Comparison of ENCODE assay signal across 18 cellular contexts in the genomic region with DNA sequence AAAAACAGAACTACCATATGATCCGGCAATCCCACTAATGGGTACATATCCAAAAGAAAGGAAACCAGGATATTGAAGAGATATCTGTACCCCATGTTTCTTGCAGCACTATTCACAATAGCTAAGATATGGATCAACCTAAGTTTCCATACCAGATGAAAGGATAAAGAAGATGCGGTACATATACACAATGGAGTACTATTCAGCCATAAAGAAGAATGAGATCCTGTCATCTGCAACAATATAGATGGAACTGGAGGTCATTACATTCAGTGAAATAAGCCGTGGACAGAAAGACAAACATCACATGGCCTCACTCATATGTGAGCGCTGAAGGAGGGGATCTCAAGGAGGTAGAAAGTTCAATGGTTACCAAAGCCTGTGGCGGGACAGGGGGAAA. TPM values are rescaled to one million over a fixed set of nuclear protein-coding genes. Genes with fewer than 3 reads are reported as not detected.
DNase-seq lines count a peak whose midpoint lies in the region; ATAC-seq, FAIRE-seq and TF ChIP-seq lines count a peak whose summit lies in the region.
"Had no signal": no experiment of that assay in that cellular context is flagged by ENCODE, and none has a peak within 500 bp of the region (broad histone marks: within the 10 kb centered on the region; RNA-seq: fewer than 3 reads in every experiment).

No MANE protein-coding gene starts in this region.

- dilution Hi-C loops in endothelial cell of umbilical vein (cut with MboI; ENCODE audit: extremely low pct_ligation_motif_present, low sequenced_read_pairs): no loop called here

- DNase-seq in SK-N-SH (no peak), Calu3 (no peak), endothelial cell of umbilical vein (ENCODE audit: low read depth, low spot score) (no peak), gastrocnemius medialis (no peak), GM23338 (ENCODE audit: low spot score) (no peak), A172 (ENCODE audit: low spot score) (no peak)
- DNase-seq: COR-L47, NCI-H1105 treated with DMSO at 0.1 percent for 48 hours, NCI-H1694 treated with DMSO at 0.1 percent for 48 hours, NCI-H2107, NCI-H524 treated with DMSO at 0.1 percent for 48 hours had no signal

- TF ChIP-seq CTCF in SK-N-SH (IDR thresholded peaks at IDR 0.05) (no peak), Calu3 (IDR thresholded peaks at IDR 0.05; ENCODE audit: unreplicated experiment) (no peak), endothelial cell of umbilical vein (IDR thresholded peaks at IDR 0.05; ENCODE audit: extremely low read depth in 1 of 2, insufficient read depth in 1 of 2, low read depth in 1 of 2, low read length in 2 of 2) (no peak), gastrocnemius medialis (IDR thresholded peaks at IDR 0.05 in 4 of 5, conservative IDR thresholded peaks at IDR 0.05 in 1 of 5) (no peak), GM23338 (conservative IDR thresholded peaks at IDR 0.05; ENCODE audit: low read depth in 2 of 2) (no peak)

- H3K9me3 ChIP-seq in SK-N-SH: 0 out of 2 replicates have a peak, but pooled peaks cover 4% of the 10 kb centered on the region
- no peaks in the 10 kb centered on the region for H3K9me3 ChIP-seq in endothelial cell of umbilical vein (replicated peaks; ENCODE audit: control insufficient read depth, insufficient read depth, low read length)
- no peaks in the 10 kb centered on the region for H3K9me3 ChIP-seq in gastrocnemius medialis

- no peaks in the 10 kb centered on the region for H3K9me1 ChIP-seq in endothelial cell of umbilical vein (replicated peaks; ENCODE audit: control insufficient read depth, extremely low read depth, insufficient read depth, low read length)

- no TSS peak for BruUV-seq in Calu3 (replicated peaks; lab: Mats Ljungman, UMichigan)
- TSS peak; percentile 4 for BruUV-seq in endothelial cell of umbilical vein (replicated peaks; lab: Mats Ljungman, UMichigan)

- TF ChIP-seq POLR2A in endothelial cell of umbilical vein (IDR thresholded peaks at IDR 0.05; ENCODE audit: low read depth, low read length) (no peak), gastrocnemius medialis (IDR thresholded peaks at IDR 0.05) (no peak)

- no peak for TF ChIP-seq EP300 in SK-N-SH (IDR thresholded peaks at IDR 0.05; ENCODE audit: borderline replicate concordance in 1 of 2, low read depth in 1 of 2, low read length in 1 of 2)

- no peak overlapping the region for H3K9ac ChIP-seq in SK-N-SH
- no peak overlapping the region for H3K9ac ChIP-seq in endothelial cell of umbilical vein (replicated peaks; ENCODE audit: extremely low read depth, insufficient read depth, low read length)
- H3K9ac ChIP-seq: BLaER1 had no signal

- in situ Hi-C loops in gastrocnemius medialis (cut with MboI; ENCODE audit: low sequenced_read_pairs in 4 of 4): loop anchor here in 1 of 4 donors (10.0 kb wide), 1 partner anchor 106 kb away; no protein-coding TSS in a partner anchor

- POLR2A ChIA-PET in SK-N-SH (lab: Yijun Ruan, JAX): no interaction called here
- POLR2A ChIA-PET in endothelial cell of umbilical vein (lab: Charles Lee): no interaction called here

- CTCF ChIA-PET in SK-N-SH (lab: Yijun Ruan, JAX): interaction anchor here (0.7 to 1.3 kb wide), 2 partner anchors 16 to 475 kb away, joined by 3 read pairs; no protein-coding TSS in a partner anchor
- CTCF ChIA-PET in Calu3 (lab: Charles Lee): no interaction called here
- CTCF ChIA-PET in endothelial cell of umbilical vein (lab: Charles Lee): no interaction called here

- H3K27ac Mint-ChIP-seq in Calu3 (ENCODE audit: unreplicated experiment) (peak overlapping the region; percentile 40), GM23338 (no peak overlapping the region)

- H3F3A ChIP-seq in SK-N-SH (replicated peaks; ENCODE audit: insufficient read depth) (no peaks in the 10 kb centered on the region), GM23338 (replicated peaks; ENCODE audit: low read depth) (no peaks in the 10 kb centered on the region)

- 92% methylated on average over 4 of the region's 5 CpGs for WGBS in SK-N-SH (ENCODE audit: low lambda C conversion rate)

- H3K9me2 ChIP-seq in SK-N-SH (no peaks in the 10 kb centered on the region), GM23338 (ENCODE audit: insufficient read depth) (no peaks in the 10 kb centered on the region)

- TF ChIP-seq RAD21 in SK-N-SH (IDR thresholded peaks at IDR 0.05; ENCODE audit: low read length): no peak

- peaks cover 0 to 5% of the 10 kb centered on the region in 2 experiments for H3K36me3 ChIP-seq in SK-N-SH (replicated peaks in 1 of 2; ENCODE audit: control insufficient read depth in 1 of 2, insufficient read depth in 2 of 2, low read length in 1 of 2)
- H3K36me3 ChIP-seq in endothelial cell of umbilical vein (ENCODE audit: control insufficient read depth in 2 of 2, extremely low read depth in 1 of 2, insufficient read depth in 2 of 2, low read length in 2 of 2): no peaks in the 10 kb centered on the region
- no peaks in the 10 kb centered on the region for H3K36me3 ChIP-seq in gastrocnemius medialis
- H3K36me3 ChIP-seq in GM23338 (ENCODE audit: insufficient read depth): no peaks in the 10 kb centered on the region
- H3K36me3 ChIP-seq: BLaER1, HAP-1, Peyer's patch had no signal

- peaks cover 28% of the 10 kb centered on the region for H3K36me3 Mint-ChIP-seq in Calu3 (ENCODE audit: insufficient read depth, unreplicated experiment)
- H3K36me3 Mint-ChIP-seq in GM23338 (ENCODE audit: low read depth): peaks cover 22% of the 10 kb centered on the region

- no peak overlapping the region for H3K27ac ChIP-seq in SK-N-SH (ENCODE audit: low read depth in 2 of 2, low read length in 1 of 2)
- no peak overlapping the region for H3K27ac ChIP-seq in endothelial cell of umbilical vein (ENCODE audit: insufficient read depth, low read depth, low read length)
- H3K27ac ChIP-seq in gastrocnemius medialis: peak overlapping the region; percentile 94 to 97 (median 96)
- no peak overlapping the region for H3K27ac ChIP-seq in GM23338 (ENCODE audit: low read depth)
- H3K27ac ChIP-seq: 22Rv1, BLaER1 had no signal

- H3K4me2 ChIP-seq in SK-N-SH (no peak overlapping the region), endothelial cell of umbilical vein (ENCODE audit: insufficient read depth, low read length) (no peak overlapping the region), GM23338 (no peak overlapping the region)
- H3K4me2 ChIP-seq: BLaER1 had no signal

- no peak for FAIRE-seq in endothelial cell of umbilical vein (lab: Jason Lieb, UNC)

- peaks cover 7% of the 10 kb centered on the region; the same call in 1 of the 2 replicates for H3K79me2 ChIP-seq in SK-N-SH (ENCODE audit: insufficient read depth)
- H3K79me2 ChIP-seq in endothelial cell of umbilical vein (ENCODE audit: control insufficient read depth, insufficient read depth, low read length): peaks cover 2% of the 10 kb centered on the region
- 0 out of 2 replicates have a peak, but pooled peaks cover 3% of the 10 kb centered on the region for H3K79me2 ChIP-seq in GM23338 (replicated peaks; ENCODE audit: insufficient read depth)

- H2AFZ ChIP-seq in SK-N-SH (ENCODE audit: low read depth) (no peak overlapping the region), endothelial cell of umbilical vein (ENCODE audit: low read depth, low read length) (no peak overlapping the region), GM23338 (no peak overlapping the region)

- H3K4me1 ChIP-seq in SK-N-SH (ENCODE audit: control insufficient read depth in 1 of 2, insufficient read depth in 2 of 2, low read depth in 1 of 2, low read length in 1 of 2) (peaks cover 0 to 15% of the 10 kb centered on the region in 2 experiments; a peak in 2 of 4 replicates), endothelial cell of umbilical vein (ENCODE audit: control insufficient read depth, extremely low read depth, insufficient read depth, low read length) (peaks cover 5% of the 10 kb centered on the region), gastrocnemius medialis (peaks cover 27 to 31% of the 10 kb centered on the region in 2 donors), GM23338 (ENCODE audit: insufficient read depth) (0 out of 2 replicates have a peak, but pooled peaks cover 5% of the 10 kb centered on the region)

- intact Hi-C loops in Calu3 (cut with micrococcal nuclease; ENCODE audit: unreplicated experiment) (loop anchor here (5.0 kb wide), 1 partner anchor 109 kb away; no protein-coding TSS in a partner anchor), endothelial cell of umbilical vein (cut with micrococcal nuclease) (loop anchor here (5.0 kb wide), 3 partner anchors 89 to 276 kb away; partner anchors contain the start of gene KLF15), gastrocnemius medialis (cut with DNase I; ENCODE audit: low total_unique reads) (loop anchor here (2.0 to 10.0 kb wide), 3 partner anchors 86 to 276 kb away; partner anchors contain the start of genes ALDH1L1 and KLF15)

- ATAC-seq in SK-N-SH treated with all-trans-retinoic acid at 6 μM for 48 hours (no peak), gastrocnemius medialis (no peak), GM23338 (no peak), GM21381 (IDR thresholded peaks at IDR 0.05; ENCODE audit: unreplicated experiment) (no peak)
- ATAC-seq: Right ventricle myocardium inferior had no signal

- H3K9me3 Mint-ChIP-seq in Calu3 (ENCODE audit: low read depth, unreplicated experiment): no peaks in the 10 kb centered on the region
- H3K9me3 Mint-ChIP-seq in GM23338: peaks cover 13% of the 10 kb centered on the region

- H3K27me3 Mint-ChIP-seq in Calu3 (ENCODE audit: unreplicated experiment): no peaks in the 10 kb centered on the region
- H3K27me3 Mint-ChIP-seq in GM23338 (ENCODE audit: insufficient read depth, low read depth, poor library complexity): no peaks in the 10 kb centered on the region

- H3K4me1 Mint-ChIP-seq in Calu3 (ENCODE audit: low read depth, unreplicated experiment) (peaks cover 36% of the 10 kb centered on the region), GM23338 (peaks cover 5% of the 10 kb centered on the region)

- no peaks in the 10 kb centered on the region for H3K27me3 ChIP-seq in SK-N-SH (ENCODE audit: insufficient read depth)
- no peaks in the 10 kb centered on the region for H3K27me3 ChIP-seq in endothelial cell of umbilical vein (ENCODE audit: control insufficient read depth in 2 of 2, insufficient read depth in 2 of 2, low read length in 2 of 2)
- H3K27me3 ChIP-seq in gastrocnemius medialis: no peaks in the 10 kb centered on the region
- H3K27me3 ChIP-seq in GM23338 (ENCODE audit: insufficient read depth): no peaks in the 10 kb centered on the region
- H3K27me3 ChIP-seq: BLaER1, Peyer's patch had no signal

- no peak overlapping the region for H3K4me3 ChIP-seq in SK-N-SH (ENCODE audit: low read depth in 2 of 2, low read length in 1 of 2)
- H3K4me3 ChIP-seq in endothelial cell of umbilical vein (replicated peaks in 1 of 3; ENCODE audit: insufficient read depth in 1 of 3, low read depth in 1 of 3, low read length in 3 of 3): no peak overlapping the region
- H3K4me3 ChIP-seq in gastrocnemius medialis: no peak overlapping the region
- H3K4me3 ChIP-seq in GM23338: no peak overlapping the region
- H3K4me3 ChIP-seq: BLaER1, HAP-1, Peyer's patch had no signal

- H4K20me1 ChIP-seq in SK-N-SH (ENCODE audit: insufficient read depth) (no peaks in the 10 kb centered on the region), endothelial cell of umbilical vein (replicated peaks; ENCODE audit: control insufficient read depth, extremely low read depth, insufficient read depth, low read length) (no peaks in the 10 kb centered on the region), GM23338 (replicated peaks; ENCODE audit: insufficient read depth) (no peaks in the 10 kb centered on the region)

- H3K4me3 Mint-ChIP-seq in Calu3 (ENCODE audit: low read depth, unreplicated experiment) (no peak overlapping the region), GM23338 (no peak overlapping the region)

RNA-seq across cellular contexts. Expression of gene SLC41A3, which starts 3.0 kb away (rescaled TPM):
- 53.4 and 58.4 TPM in 2 replicates for polyA plus RNA-seq in SK-N-SH (2012; rRNA removed)
- 29.9 and 39.4 TPM in 2 replicates for polyA plus RNA-seq in SK-N-SH (2012; cell fraction: cytosol; rRNA removed)
- 72.6 and 102 TPM in 2 replicates for polyA plus RNA-seq in SK-N-SH (2012; cell fraction: nucleus; rRNA removed)
- 69.6 and 101 TPM in 2 replicates for total RNA-seq in Calu3 (2022)
- total RNA-seq in endothelial cell of umbilical vein: 47.1 and 52.5 TPM in 2 replicates
- 118 and 129 TPM in 2 replicates for polyA plus RNA-seq in endothelial cell of umbilical vein
- 81.9 and 87.0 TPM in 2 replicates for polyA plus RNA-seq in endothelial cell of umbilical vein (2011; cell fraction: cytosol; rRNA removed)
- 111 and 132 TPM in 2 replicates for polyA plus RNA-seq in endothelial cell of umbilical vein (2011; cell fraction: nucleus; rRNA removed)
- 39.8 and 58.5 TPM in 2 replicates for polyA plus RNA-seq in endothelial cell of umbilical vein (2012)
- polyA minus RNA-seq in endothelial cell of umbilical vein: 89.6 and 103 TPM in 2 replicates
- polyA minus RNA-seq in endothelial cell of umbilical vein (2011; cell fraction: cytosol; rRNA and poly(A)+ RNA removed): 32.2 TPM
- polyA minus RNA-seq in endothelial cell of umbilical vein (2011; cell fraction: nucleus; rRNA and poly(A)+ RNA removed): 34.2 and 46.8 TPM in 2 replicates
- 10 to 100 TPM; 43.1 to 76.2 (median 56.7) TPM for total RNA-seq in gastrocnemius medialis
- total RNA-seq in GM23338 (2014; rRNA removed; shearing (Covaris generic)): 27.3 and 29.8 TPM in 2 replicates
- polyA plus RNA-seq in GM23338 (2016; fragmentation: Nextera tagmentation; extraction: Ambion mirVana): 12.1 and 13.4 TPM in 2 replicates
- 40.9 and 42.3 TPM in 2 replicates for total RNA-seq in A172 (2014; rRNA removed; shearing (Covaris generic))

Comparison
In these comparisons a context has a peak if more than half of its experiments do, and no peak if none do; other contexts are left out.
1. H3K27ac ChIP-seq: peak in gastrocnemius medialis (4 of 4); none in SK-N-SH (0 of 2), endothelial cell of umbilical vein (single experiment) and GM23338 (single experiment).